In genomic region chrX:68909945-68910344, GRCh38 we compare ENCODE assay signal across 21 cellular contexts.
"Had no signal": no experiment of that assay in that cellular context is flagged by ENCODE, and none has a peak within 500 bp of the region (broad histone marks: within the 10 kb centered on the region; RNA-seq: fewer than 3 reads in every experiment).

No MANE protein-coding gene starts in this region.

- H3K27ac ChIP-seq: RWPE1 had no signal

- H3K9me2 ChIP-seq: SK-N-SH had no signal

- H3K4me2 ChIP-seq: SK-N-SH had no signal

- DNase-seq: KBM-7, MG63, NCI-H1092, NCI-H1417 treated with DMSO at 0.1 percent for 48 hours, NCI-H146, NCI-H1694 treated with DMSO at 0.1 percent for 48 hours, NCI-H1930, NCI-H2081, NCI-H2107, NCI-H226, NCI-H446, NCI-H510A, NCI-H524 treated with DMSO at 0.1 percent for 48 hours, NCI-H69, NCI-H774, PC-3, SHP77, SK-N-SH, SW 1271 had no signal

- H3K9me3 ChIP-seq: MG63, SK-N-SH had no signal

- H3K27me3 ChIP-seq: MG63 had no signal

- ATAC-seq: Panc1, PC-3 had no signal

- H3K4me3 ChIP-seq: MG63 had no signal

- H3K9ac ChIP-seq: SK-N-SH had no signal

- H3K36me3 ChIP-seq: MG63 had no signal
